3 cellular contexts compared by ENCODE assay signal in the genomic region with DNA sequence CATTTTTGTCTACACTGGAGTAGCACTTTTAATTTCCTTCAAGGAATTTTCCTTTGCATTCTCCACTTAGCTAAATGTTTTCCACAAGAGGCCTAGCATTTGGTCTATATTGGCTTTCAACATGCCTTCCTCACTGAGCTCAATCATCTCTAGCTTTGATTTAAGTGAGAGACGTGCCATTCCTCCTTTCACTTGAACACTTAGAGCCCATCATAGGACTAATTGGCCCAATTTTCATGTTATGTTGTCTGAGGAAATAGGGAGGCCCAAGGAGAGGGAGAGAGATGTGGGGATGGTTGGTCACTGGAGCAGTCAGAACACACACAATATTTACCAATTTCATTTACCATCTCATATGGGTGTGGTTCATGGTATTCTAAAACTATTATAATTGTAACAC.
"Had no signal": no experiment of that assay in that cellular context is flagged by ENCODE, and none has a peak within 500 bp of the region (broad histone marks: within the 10 kb centered on the region; RNA-seq: fewer than 3 reads in every experiment).

No MANE protein-coding gene starts in this region.

- DNase-seq: GDM1, GF-D8 had no signal

- H3K4me3 ChIP-seq: GM12878 had no signal
